ENCODE assay signal across 8 cellular contexts in genomic region chr13:20128459-20128927, GRCh38. TPM values are rescaled to one million over a fixed set of nuclear protein-coding genes. Genes with fewer than 3 reads are reported as not detected.
DNase-seq lines count a peak whose midpoint lies in the region; ATAC-seq and TF ChIP-seq lines count a peak whose summit lies in the region.

No MANE protein-coding gene starts in this region.

- H3K4me3 Mint-ChIP-seq in activated naive CD4-positive, alpha-beta T cell treated with anti-CD3 and anti-CD28 coated beads for 36 hours = peak overlapping the region; percentile 60

- H3K9ac ChIP-seq in Loucy (ENCODE audit: low read depth, low read length, poor library complexity, severe bottlenecking) = peak overlapping the region; percentile 76
- H3K9ac ChIP-seq in colonic mucosa (ENCODE audit: low read depth in 2 of 2, low read length in 2 of 2) = peak overlapping the region; percentile 70 to 83

- TF ChIP-seq CTCF in Loucy (conservative IDR thresholded peaks at IDR 0.05; ENCODE audit: low read length) (peak; percentile 46), colonic mucosa (IDR thresholded peaks at IDR 0.05) (peak; percentile 39), mucosa of descending colon (IDR thresholded peaks at IDR 0.05) (peak; percentile 45)

- H3K27me3 Mint-ChIP-seq in activated naive CD4-positive, alpha-beta T cell treated with anti-CD3 and anti-CD28 coated beads for 36 hours (ENCODE audit: low read depth) = peaks cover 28% of the 10 kb centered on the region

- ATAC-seq in mucosa of descending colon = peak; percentile 73
- no peak for ATAC-seq in GM21367 (IDR thresholded peaks at IDR 0.05; ENCODE audit: unreplicated experiment)
- no peak for ATAC-seq in HG02870 (IDR thresholded peaks at IDR 0.05; ENCODE audit: unreplicated experiment)

- peak overlapping the region; percentile 60 for H3K27ac ChIP-seq in colonic mucosa

- H3K4me3 ChIP-seq in Loucy (ENCODE audit: low read length, poor library complexity, severe bottlenecking) = peak overlapping the region; percentile 78
- H3K4me3 ChIP-seq in colonic mucosa = peak overlapping the region; percentile 48
- H3K4me3 ChIP-seq in mucosa of descending colon = peak overlapping the region; percentile 1

- H4K20me1 ChIP-seq in Loucy (ENCODE audit: insufficient read depth, low read length, poor library complexity, severe bottlenecking) = no peaks in the 10 kb centered on the region

- H3K9me3 ChIP-seq in Loucy (ENCODE audit: insufficient read depth, low read depth, low read length) (no peaks in the 10 kb centered on the region), colonic mucosa (no peaks in the 10 kb centered on the region), mucosa of descending colon (no peaks in the 10 kb centered on the region)

- H3K79me2 ChIP-seq in Loucy (ENCODE audit: insufficient read depth, low read length) = no peaks in the 10 kb centered on the region

- no peaks in the 10 kb centered on the region for H3K4me1 Mint-ChIP-seq in activated naive CD4-positive, alpha-beta T cell treated with anti-CD3 and anti-CD28 coated beads for 36 hours (ENCODE audit: low read depth)

- peak overlapping the region; percentile 93 for H3K4me2 ChIP-seq in Loucy (ENCODE audit: low read depth, low read length, poor library complexity, severe bottlenecking)

- no peak overlapping the region for H3K27ac Mint-ChIP-seq in activated naive CD4-positive, alpha-beta T cell treated with anti-CD3 and anti-CD28 coated beads for 36 hours

- peak overlapping the region; percentile 90 for H2AFZ ChIP-seq in Loucy (ENCODE audit: low read length)

- no peaks in the 10 kb centered on the region for H3F3A ChIP-seq in Loucy (ENCODE audit: low read depth)

- H3K4me1 ChIP-seq in Loucy (ENCODE audit: insufficient read depth, low read length, poor library complexity, severe bottlenecking) = peaks cover 11% of the 10 kb centered on the region
- H3K4me1 ChIP-seq in colonic mucosa = peaks cover 5% of the 10 kb centered on the region
- H3K4me1 ChIP-seq in mucosa of descending colon (ENCODE audit: low read depth) = peaks cover 7% of the 10 kb centered on the region

- H3K36me3 ChIP-seq in Loucy (ENCODE audit: insufficient read depth, low read length) (no peaks in the 10 kb centered on the region), colonic mucosa (no peaks in the 10 kb centered on the region), mucosa of descending colon (ENCODE audit: low read depth) (no peaks in the 10 kb centered on the region)

- H3K27me3 ChIP-seq in Loucy (ENCODE audit: insufficient read depth, low read length, poor library complexity, severe bottlenecking) = no peaks in the 10 kb centered on the region
- H3K27me3 ChIP-seq in colonic mucosa = peaks cover 7% of the 10 kb centered on the region

- no peaks in the 10 kb centered on the region for H3K36me3 Mint-ChIP-seq in activated naive CD4-positive, alpha-beta T cell treated with anti-CD3 and anti-CD28 coated beads for 36 hours (ENCODE audit: low read depth)

- peak; percentile 28 for DNase-seq in activated naive CD4-positive, alpha-beta T cell treated with anti-CD3 and anti-CD28 coated beads for 36 hours
- no peak for DNase-seq in activated naive CD4-positive, alpha-beta T cell (lab: John Stamatoyannopoulos, UW)
- DNase-seq in colonic mucosa (peak; percentile 33), mucosa of descending colon (peak in 2 of 3 donors; percentile 51 to 66), NCI-H1048 (lab: John Stamatoyannopoulos, UW) (no peak)

- H3K9me3 Mint-ChIP-seq in activated naive CD4-positive, alpha-beta T cell treated with anti-CD3 and anti-CD28 coated beads for 36 hours = no peaks in the 10 kb centered on the region

- CTCF ChIA-PET in activated naive CD4-positive, alpha-beta T cell treated with anti-CD3 and anti-CD28 coated beads for 36 hours (lab: Charles Lee) = interaction anchor here (0.7 to 2.5 kb wide), 11 partner anchors 9 to 127 kb away, joined by 3 to 15 read pairs (median 5); no protein-coding TSS in a partner anchor

- intact Hi-C loops in activated naive CD4-positive, alpha-beta T cell treated with anti-CD3 and anti-CD28 coated beads for 36 hours (cut with micrococcal nuclease) = loop anchor here (1.0 kb wide), 1 partner anchor 144 kb away; no protein-coding TSS in a partner anchor
- intact Hi-C loops in colonic mucosa (cut with DNase I) = no loop called here
- intact Hi-C loops in mucosa of descending colon (cut with DNase I, micrococcal nuclease) = no loop called here

- H3K9me2 ChIP-seq in Loucy (replicated peaks; ENCODE audit: low read depth, low read length) = no peaks in the 10 kb centered on the region

RNA-seq across cellular contexts. Expression of gene GJA3, which starts 32.4 kb away (rescaled TPM):
- under 1 TPM; 0.05 to 0.10 TPM for total RNA-seq in activated naive CD4-positive, alpha-beta T cell treated with anti-CD3 and anti-CD28 coated beads for 36 hours
- total RNA-seq in colonic mucosa = under 1 TPM in 1 of 2 donors, not detected in 1; 0.05 TPM
- total RNA-seq in mucosa of descending colon = not detected

Comparison
In these comparisons a context has a peak if more than half of its experiments do, and no peak if none do; other contexts are left out.
1. DNase-seq: peak in activated naive CD4-positive, alpha-beta T cell treated with anti-CD3 and anti-CD28 coated beads for 36 hours (single experiment), colonic mucosa (single experiment) and mucosa of descending colon (2 of 3); none in activated naive CD4-positive, alpha-beta T cell (0 of 4) and NCI-H1048 (single experiment).
2. H3K4me3 ChIP-seq: peak in every context shown above with its lines; median percentile 78 in Loucy; 48 in colonic mucosa; 1 in mucosa of descending colon.
3. Peak in every context shown above with its lines, with median percentiles within 50 percentile points of each other: CTCF ChIP-seq.